Comparison of ENCODE assay signal across 15 cellular contexts in the genomic region with DNA sequence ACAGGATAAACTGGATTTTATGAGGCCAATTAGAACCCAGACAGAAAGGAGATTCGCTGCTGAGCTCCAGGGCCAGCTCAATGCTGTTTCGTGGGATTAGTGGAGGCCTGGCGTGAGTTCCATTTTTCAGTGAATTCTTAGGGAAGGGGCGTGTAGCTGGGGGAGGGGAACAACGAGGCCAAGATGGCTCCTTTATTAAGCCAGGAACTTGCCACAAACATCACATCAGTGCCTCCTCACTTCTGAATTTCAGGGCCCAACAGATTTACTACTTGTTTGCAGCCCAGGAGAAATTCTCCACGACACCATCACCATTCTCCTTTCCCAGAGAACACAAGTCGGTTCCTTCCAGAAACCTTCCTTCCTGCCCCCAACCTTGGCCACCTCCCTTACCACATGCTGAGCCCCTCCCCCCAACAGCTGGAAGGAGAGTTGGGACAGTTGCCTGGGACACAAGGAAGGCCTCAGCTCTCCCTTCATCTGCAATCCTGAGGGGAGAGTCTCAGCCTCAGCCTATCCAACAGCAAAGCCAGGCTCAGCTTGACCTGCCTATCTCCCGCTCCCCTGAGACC. TPM values are rescaled to one million over a fixed set of nuclear protein-coding genes. Genes with fewer than 3 reads are reported as not detected.
DNase-seq lines count a peak whose midpoint lies in the region; ATAC-seq, FAIRE-seq and TF ChIP-seq lines count a peak whose summit lies in the region.
"Had no signal": no experiment of that assay in that cellular context is flagged by ENCODE, and none has a peak within 500 bp of the region (broad histone marks: within the 10 kb centered on the region; RNA-seq: fewer than 3 reads in every experiment).

No MANE protein-coding gene starts in this region.

- H3K4me2 ChIP-seq in A549 = peak overlapping the region; percentile 15; the same call in 2 of the 3 replicates

- TF ChIP-seq POLR2A in A549 (IDR thresholded peaks at IDR 0.05; ENCODE audit: low read length) = no peak
- no peak for TF ChIP-seq POLR2A in upper lobe of left lung (IDR thresholded peaks at IDR 0.05)

- H3K27ac ChIP-seq in A549 = peak overlapping the region in 1 of 2 experiments; percentile 46; a peak in 4 of 6 replicates
- peak overlapping the region; percentile 65 for H3K27ac ChIP-seq in mesodermal cell (ENCODE audit: low read depth, low read length, severe bottlenecking)
- H3K27ac ChIP-seq in upper lobe of left lung = no peak overlapping the region
- H3K27ac ChIP-seq: brain microvascular endothelial cell, tibial artery had no signal

- H3K36me3 Mint-ChIP-seq in Caco-2 (ENCODE audit: insufficient read depth, unreplicated experiment) = no peaks in the 10 kb centered on the region

- no peaks in the 10 kb centered on the region for H3K27me3 ChIP-seq in Caco-2 (replicated peaks; ENCODE audit: control insufficient read depth, insufficient read depth, low read length)
- H3K27me3 ChIP-seq in upper lobe of left lung = peaks cover 0 to 14% (median 10%) of the 10 kb centered on the region in 4 donors
- H3K27me3 ChIP-seq: brain microvascular endothelial cell had no signal

- TF ChIP-seq EP300 in A549 (IDR thresholded peaks at IDR 0.05) (no peak), upper lobe of left lung (IDR thresholded peaks at IDR 0.05) (no peak)

- intact Hi-C loops in Caco-2 (cut with micrococcal nuclease; ENCODE audit: unreplicated experiment) = no loop called here

- no TSS peak for BruUV-seq in Caco-2 (replicated peaks; lab: Mats Ljungman, UMichigan)

- H3K36me3 ChIP-seq in mesodermal cell (ENCODE audit: control insufficient read depth, insufficient read depth, low read length) = no peaks in the 10 kb centered on the region
- no peaks in the 10 kb centered on the region for H3K36me3 ChIP-seq in Caco-2 (ENCODE audit: control insufficient read depth, insufficient read depth, low read length)
- no peaks in the 10 kb centered on the region for H3K36me3 ChIP-seq in upper lobe of left lung
- H3K36me3 ChIP-seq: brain microvascular endothelial cell, tibial artery had no signal

- no peak for TF ChIP-seq RAD21 in A549 (conservative IDR thresholded peaks at IDR 0.05 in 1 of 2, IDR thresholded peaks at IDR 0.05 in 1 of 2)

- CTCF ChIA-PET in A549 (lab: Yijun Ruan, JAX) = interaction anchor here (1.6 to 11.6 kb wide), 4 partner anchors 11 to 98 kb away, joined by 4 to 256 read pairs (median 8); no protein-coding TSS in a partner anchor
- CTCF ChIA-PET in Caco-2 (lab: Charles Lee) = interaction anchor here (1.1 kb wide), 1 partner anchor 15 kb away, joined by 8 read pairs; no protein-coding TSS in a partner anchor

- peak; percentile 54 for FAIRE-seq in A549 (lab: Jason Lieb, UNC)

- POLR2A ChIA-PET in A549 (lab: Yijun Ruan, JAX) = interaction anchor here (1.2 kb wide), 1 partner anchor 112 kb away, joined by 3 read pairs; no protein-coding TSS in a partner anchor
- POLR2A ChIA-PET in Caco-2 (lab: Charles Lee) = no interaction called here

- no peak for TF ChIP-seq CTCF in A549 (IDR thresholded peaks at IDR 0.05)
- no peak for TF ChIP-seq CTCF in fibroblast of mammary gland (conservative IDR thresholded peaks at IDR 0.05; ENCODE audit: control insufficient read depth, insufficient read depth, low read depth, low read length)
- no peak for TF ChIP-seq CTCF in Caco-2 (IDR thresholded peaks at IDR 0.05; ENCODE audit: insufficient read depth in 1 of 2, low read depth in 1 of 2, low read length in 1 of 2, severe bottlenecking in 1 of 2, unreplicated experiment in 1 of 2)
- no peak for TF ChIP-seq CTCF in upper lobe of left lung (IDR thresholded peaks at IDR 0.05)

- H3K4me1 ChIP-seq in A549 (peaks cover 76% of the 10 kb centered on the region), mesodermal cell (ENCODE audit: control insufficient read depth, insufficient read depth, low read length, poor library complexity, severe bottlenecking) (peaks cover 39% of the 10 kb centered on the region), Caco-2 (peaks cover 43% of the 10 kb centered on the region), upper lobe of left lung (peaks cover 8 to 15% (median 14%) of the 10 kb centered on the region in 4 donors)

- peak in 1 of 2 experiments; percentile 52 for DNase-seq in A549 (ENCODE audit: low read depth in 1 of 2, low spot score in 1 of 2)
- DNase-seq in NCI-H524 (lab: John Stamatoyannopoulos, UW) = peak; percentile 75 to 86
- DNase-seq in fibroblast of mammary gland (ENCODE audit: low read depth) = peak; percentile 63
- no peak for DNase-seq in Caco-2
- DNase-seq in stimulated activated CD4-positive, alpha-beta T cell treated with anti-CD3 and anti-CD28 coated beads, Interleukin-4, amount 100 ng/mL, for 1 hour = no peak
- no peak for DNase-seq in upper lobe of left lung
- DNase-seq: ACHN; activated CD4-positive, CD25-positive, alpha-beta regulatory T cell; brain microvascular endothelial cell; DND-41 had no signal

- no peak overlapping the region for H3K27ac Mint-ChIP-seq in Caco-2 (ENCODE audit: unreplicated experiment)

- no peak overlapping the region for H3K4me3 Mint-ChIP-seq in Caco-2 (ENCODE audit: unreplicated experiment)

- WGBS in A549 (ENCODE audit: missing lambda C conversion rate) = 69% methylated on average over 8 of the region's 8 CpGs
- 9 to 25% methylated on average over 4 to 7 of the region's 8 CpGs for WGBS in mesodermal cell (ENCODE audit: insufficient coverage in 2 of 2), 2 experiments
- WGBS in upper lobe of left lung, 2 donors = 65 to 73% methylated on average over 8 of the region's 8 CpGs

- H3K27me3 Mint-ChIP-seq in Caco-2 (ENCODE audit: insufficient read depth, unreplicated experiment) = no peaks in the 10 kb centered on the region

- H3K9me3 ChIP-seq in A549 (no peaks in the 10 kb centered on the region), mesodermal cell (ENCODE audit: control insufficient read depth, low read length) (no peaks in the 10 kb centered on the region), Caco-2 (no peaks in the 10 kb centered on the region), upper lobe of left lung (no peaks in the 10 kb centered on the region)
- H3K9me3 ChIP-seq: tibial artery had no signal

- H3K4me3 ChIP-seq in A549 = no peak overlapping the region
- H3K4me3 ChIP-seq in fibroblast of mammary gland (ENCODE audit: control insufficient read depth, low read depth, low read length) = no peak overlapping the region
- no peak overlapping the region for H3K4me3 ChIP-seq in mesodermal cell (ENCODE audit: extremely low read depth, insufficient read depth, low read length, poor library complexity, severe bottlenecking)
- H3K4me3 ChIP-seq in Caco-2 (ENCODE audit: low read depth, low read length) = no peak overlapping the region
- no peak overlapping the region for H3K4me3 ChIP-seq in upper lobe of left lung
- H3K4me3 ChIP-seq: tibial artery had no signal

- H3K4me1 Mint-ChIP-seq in Caco-2 (ENCODE audit: low read depth, unreplicated experiment) = peaks cover 13% of the 10 kb centered on the region

- H3K9me3 Mint-ChIP-seq in Caco-2 (ENCODE audit: unreplicated experiment) = no peaks in the 10 kb centered on the region

- ATAC-seq in A549 (no peak), HG03108 (IDR thresholded peaks at IDR 0.05; ENCODE audit: unreplicated experiment) (no peak), upper lobe of left lung (ENCODE audit: low FRiP score in 2 of 2) (no peak)

TF ChIP-seq in A549, 52 proteins besides CTCF, POLR2A, EP300 and RAD21:
- TF ChIP-seq ZNF302 (CRISPR knock-in tag; IDR thresholded peaks at IDR 0.05) = no peak
- TF ChIP-seq CBX2 (IDR thresholded peaks at IDR 0.05; ENCODE audit: borderline replicate concordance, low read depth) = no peak

RNA-seq across cellular contexts. Expression of gene IGDCC4, which starts 5.8 kb away (rescaled TPM):
- 5.2 and 5.4 TPM in 2 replicates for polyA plus RNA-seq in A549 (2011; rRNA removed)
- polyA plus RNA-seq in A549 (2012; cell fraction: cytosol; rRNA removed) = 1.9 and 2.7 TPM in 2 replicates
- 8.1 and 9.1 TPM in 2 replicates for polyA plus RNA-seq in A549 (2012; cell fraction: nucleus; rRNA removed)
- 3.8 to 4.2 TPM (median 3.9 TPM) in 3 replicates for polyA plus RNA-seq in A549 (2017; fragmentation: RNase III; extraction: RNeasy Plus Mini Kit Qiagen cat#74134 plus additional on column Dnase treatment)
- 5.7 and 9.3 TPM in 2 replicates for polyA minus RNA-seq in A549 (2011; rRNA and poly(A)+ RNA removed)
- 11.1 TPM for polyA plus RNA-seq in mesodermal cell (2013, experiment 1 of 2)
- polyA plus RNA-seq in mesodermal cell (2013, experiment 2 of 2) = 11.0 TPM
- total RNA-seq in Caco-2 (2022) = 3.7 and 4.5 TPM in 2 replicates
- 1 to 10 TPM in 2 of 6 donors, under 1 TPM in 3, not detected in 1; 0.15 to 1.6 (median 0.49) TPM for total RNA-seq in upper lobe of left lung

RNA-seq across cellular contexts. Expression of gene IGDCC3, which starts 39.1 kb away (rescaled TPM):
- polyA plus RNA-seq in A549 (2011; rRNA removed) = 0.04 TPM in 1 of 2 replicates, not detected in the other
- polyA plus RNA-seq in A549 (2012; cell fraction: cytosol; rRNA removed) = 0.04 and 0.09 TPM in 2 replicates
- polyA plus RNA-seq in A549 (2012; cell fraction: nucleus; rRNA removed) = 0.11 and 0.20 TPM in 2 replicates
- 0.04 to 0.12 TPM (median 0.11 TPM) in 3 replicates for polyA plus RNA-seq in A549 (2017; fragmentation: RNase III; extraction: RNeasy Plus Mini Kit Qiagen cat#74134 plus additional on column Dnase treatment)
- not detected in 2 replicates for polyA minus RNA-seq in A549 (2011; rRNA and poly(A)+ RNA removed)
- 113 TPM for polyA plus RNA-seq in mesodermal cell (2013, experiment 1 of 2)
- polyA plus RNA-seq in mesodermal cell (2013, experiment 2 of 2) = 107 TPM
- 43.5 and 51.2 TPM in 2 replicates for total RNA-seq in Caco-2 (2022)
- total RNA-seq in upper lobe of left lung = under 1 TPM in 2 of 6 donors, not detected in 4; 0.10 to 0.29 TPM
- total RNA-seq: lower leg skin, pulmonary artery endothelial cell had no signal

Comparison
In these comparisons a context has a peak if more than half of its experiments do, and no peak if none do; other contexts are left out.
1. DNase-seq: peak in NCI-H524 (2 of 2) and fibroblast of mammary gland (single experiment); none in Caco-2 (0 of 2), stimulated activated CD4-positive, alpha-beta T cell treated with anti-CD3 and anti-CD28 coated beads, Interleukin-4, amount 100 ng/mL, for 1 hour (single experiment) and upper lobe of left lung (0 of 2).
2. RNA of gene IGDCC3, which starts 39.1 kb away (total RNA-seq): 43.5 to 51.2 TPM in Caco-2; 0.10 to 0.29 TPM in upper lobe of left lung; every median in the first group is over 10 times any median in the second.